In genomic region chr20:49937023-49937929, GRCh38 we compare ENCODE assay signal across 8 cellular contexts. TPM values are rescaled to one million over a fixed set of nuclear protein-coding genes. Genes with fewer than 3 reads are reported as not detected.
A peak's percentile ranks its signal among the peaks of the same experiment; 100 is the strongest.
DNase-seq lines count a peak whose midpoint lies in the region; ATAC-seq and TF ChIP-seq lines count a peak whose summit lies in the region.

No MANE protein-coding gene starts in this region.

- H2AFZ ChIP-seq in osteoblast (ENCODE audit: low read length), result peak overlapping the region; percentile 65

- H4K20me1 ChIP-seq in osteoblast (ENCODE audit: insufficient read depth, low read length), result peaks cover 43% of the 10 kb centered on the region

- TF ChIP-seq CTCF in BE2C (IDR thresholded peaks at IDR 0.05; ENCODE audit: low read depth, low read length) (no peak), osteoblast (IDR thresholded peaks at IDR 0.05; ENCODE audit: extremely low read depth, low read depth, low read length) (no peak)

- peak overlapping the region; percentile 99 for H3K4me2 ChIP-seq in osteoblast (ENCODE audit: insufficient read depth, low read length)

- DNase-seq in BE2C (no peak), RKO (ENCODE audit: low spot score) (peak; percentile 50), epidermal melanocyte (ENCODE audit: insufficient read length, low spot score) (peak; percentile 30), osteoblast (ENCODE audit: insufficient read length, low spot score, missing footprints) (no peak), GM19240 (ENCODE audit: insufficient read length, low spot score) (no peak), globus pallidus (ENCODE audit: low spot score) (no peak), NCI-H1048 (lab: John Stamatoyannopoulos, UW) (no peak)

- peaks cover 41% of the 10 kb centered on the region for H3K36me3 ChIP-seq in BE2C
- H3K36me3 ChIP-seq in osteoblast (ENCODE audit: insufficient read depth, low read length), result peaks cover 22% of the 10 kb centered on the region

- H3K27me3 ChIP-seq in BE2C, result no peaks in the 10 kb centered on the region
- no peaks in the 10 kb centered on the region for H3K27me3 ChIP-seq in osteoblast (ENCODE audit: insufficient read depth, low read length)

- ATAC-seq in GM21390 (IDR thresholded peaks at IDR 0.05; ENCODE audit: unreplicated experiment), result peak; percentile 2

- peaks cover 61% of the 10 kb centered on the region for H3K79me2 ChIP-seq in osteoblast (ENCODE audit: insufficient read depth, low read length)

- H3K9me3 ChIP-seq in BE2C, result no peaks in the 10 kb centered on the region
- no peaks in the 10 kb centered on the region for H3K9me3 ChIP-seq in osteoblast (ENCODE audit: low read depth, low read length)

- H3K27ac ChIP-seq in osteoblast (ENCODE audit: low read depth, low read length), result peak overlapping the region; percentile 87

- peaks cover 13% of the 10 kb centered on the region for H3K4me1 ChIP-seq in BE2C
- peaks cover 24% of the 10 kb centered on the region for H3K4me1 ChIP-seq in osteoblast (ENCODE audit: insufficient read depth, low read length)

- H3K4me3 ChIP-seq in BE2C (ENCODE audit: low read depth, low read length), result peak overlapping the region; percentile 99
- H3K4me3 ChIP-seq in osteoblast (ENCODE audit: insufficient read depth, low read length), result peak overlapping the region; percentile 80

RNA-seq across cellular contexts. Expression of gene RNF114, which starts 1.1 kb away (rescaled TPM):
- polyA plus RNA-seq in BE2C (2012; ENCODE audit: insufficient read depth, insufficient read length, low read depth), result 192 TPM
- total RNA-seq in osteoblast, result 46.9 and 78.5 TPM in 2 replicates

RNA-seq across cellular contexts. Expression of gene SPATA2, which starts 21.9 kb away (rescaled TPM):
- polyA plus RNA-seq in BE2C (2012; ENCODE audit: insufficient read depth, insufficient read length, low read depth), result 16.4 TPM
- total RNA-seq in osteoblast, result 3.2 and 3.3 TPM in 2 replicates

RNA-seq across cellular contexts. Expression of gene SNAI1, which starts 45.5 kb away (rescaled TPM):
- 9.1 TPM for polyA plus RNA-seq in BE2C (2012; ENCODE audit: insufficient read depth, insufficient read length, low read depth)
- 1.8 and 2.1 TPM in 2 replicates for total RNA-seq in osteoblast

Comparison
In these comparisons a context has a peak if more than half of its experiments do, and no peak if none do; other contexts are left out.
1. DNase-seq: peak in RKO (single experiment) and epidermal melanocyte (single experiment); none in BE2C (single experiment), osteoblast (single experiment), GM19240 (single experiment), globus pallidus (single experiment) and NCI-H1048 (single experiment).